ENCODE assay signal across 14 cellular contexts in genomic region chrX:136179133-136179532, GRCh38.
"Had no signal": no experiment of that assay in that cellular context is flagged by ENCODE, and none has a peak within 500 bp of the region (broad histone marks: within the 10 kb centered on the region; RNA-seq: fewer than 3 reads in every experiment).

No MANE protein-coding gene starts in this region.

- H3K9ac ChIP-seq: SK-N-SH had no signal

- H3K4me3 ChIP-seq: upper lobe of left lung had no signal

- H3K9me3 ChIP-seq: SK-N-SH, upper lobe of left lung had no signal

- H3K27me3 ChIP-seq: upper lobe of left lung had no signal

- H3K27ac ChIP-seq: upper lobe of left lung had no signal

- H3K4me2 ChIP-seq: SK-N-SH had no signal

- DNase-seq: activated CD4-positive, alpha-beta T cell treated with anti-CD3 and anti-CD28 coated beads, Interleukin-2, amount 50 U/mL, for 1 hour; activated naive CD8-positive, alpha-beta T cell treated with anti-CD3 and anti-CD28 coated beads, Interleukin-2, amount 10 ng/mL, durations not matched to agents 7 days and 5 days; anterior cingulate cortex; endodermal cell; hippocampal formation; mesendoderm; SK-N-SH; stimulated activated CD4-positive, alpha-beta T cell treated with anti-CD3 and anti-CD28 coated beads, Interleukin-2, amount 100 ng/mL, for 48 hours; substantia nigra; T-cell; T-helper 9 cell; upper lobe of left lung had no signal

- H3K36me3 ChIP-seq: upper lobe of left lung had no signal

- ATAC-seq: activated CD4-positive, CD25-positive, alpha-beta regulatory T cell treated with anti-CD3 and anti-CD28 coated beads, Interleukin-2, amount 50 U/mL, for 24 hours; stimulated activated memory B cell treated with anti-CD40 and anti-IgM and Interleukin-4, amounts not matched to agents 10 μg/mL and 1 μg/mL and 100 μg/mL, for 72 hours; T-cell had no signal
